In the genomic region with DNA sequence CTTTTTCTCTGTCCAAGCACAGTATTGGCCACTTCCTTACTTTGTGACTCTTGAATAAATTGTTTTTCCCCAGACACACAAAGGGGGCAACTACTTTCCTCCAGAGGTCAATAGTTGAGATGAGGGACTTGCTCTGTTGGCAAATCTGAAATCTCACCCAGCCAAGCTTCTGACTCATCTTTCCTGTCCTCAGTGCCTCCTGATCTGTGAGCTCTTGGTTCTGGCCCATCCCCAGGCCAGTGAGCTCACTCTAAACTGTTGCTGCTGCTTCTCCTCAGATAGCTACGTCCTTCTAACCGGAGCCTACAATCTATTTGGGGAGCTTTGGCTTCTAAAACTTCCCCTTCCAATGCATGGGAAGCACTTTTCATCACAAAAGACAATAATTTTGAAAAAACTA, we compare ENCODE assay signal across 11 cellular contexts. TPM values are rescaled to one million over a fixed set of nuclear protein-coding genes. Genes with fewer than 3 reads are reported as not detected.
DNase-seq lines count a peak whose midpoint lies in the region; ATAC-seq, FAIRE-seq and TF ChIP-seq lines count a peak whose summit lies in the region.
"Had no signal": no experiment of that assay in that cellular context is flagged by ENCODE, and none has a peak within 500 bp of the region (broad histone marks: within the 10 kb centered on the region; RNA-seq: fewer than 3 reads in every experiment).

No MANE protein-coding gene starts in this region.

- H3K27me3 ChIP-seq in breast epithelium (no peaks in the 10 kb centered on the region), mammary epithelial cell (ENCODE audit: insufficient read depth, low read length) (no peaks in the 10 kb centered on the region), aorta (ENCODE audit: control insufficient read depth in 1 of 2, insufficient read depth in 2 of 2, low read length in 1 of 2) (no peaks in the 10 kb centered on the region)
- H3K27me3 ChIP-seq: BLaER1 had no signal

- no peaks in the 10 kb centered on the region for H4K20me1 ChIP-seq in mammary epithelial cell (ENCODE audit: insufficient read depth, low read length)
- H4K20me1 ChIP-seq: BLaER1 had no signal

- H3K9me3 Mint-ChIP-seq in MCF 10A (ENCODE audit: unreplicated experiment), result peaks cover 5% of the 10 kb centered on the region
- H3K9me3 Mint-ChIP-seq in stimulated activated effector memory CD8-positive, alpha-beta T cell treated with anti-CD3 and anti-CD28 coated beads, Interleukin-12 subunit alpha, Interleukin-12 subunit beta, amount 100 ng/mL, for 72 hours, result no peaks in the 10 kb centered on the region
- no peaks in the 10 kb centered on the region for H3K9me3 Mint-ChIP-seq in glutamatergic neuron (ENCODE audit: unreplicated experiment)
- H3K9me3 Mint-ChIP-seq: activated CD4-positive, alpha-beta T cell treated with anti-CD3 and anti-CD28 coated beads, Interleukin-2, amount 10 ng/mL, durations not matched to agents 24 days and 14 days had no signal

- H3K79me2 ChIP-seq in mammary epithelial cell (ENCODE audit: insufficient read depth, low read length), result no peaks in the 10 kb centered on the region

- no peak overlapping the region for H2AFZ ChIP-seq in mammary epithelial cell (ENCODE audit: low read depth, low read length)

- dilution Hi-C loops in mammary epithelial cell (cut with HindIII; ENCODE audit: low sequenced_read_pairs), result no loop called here

- POLR2A ChIA-PET in MCF 10A (lab: Yijun Ruan, JAX), result no interaction called here

- CTCF ChIA-PET in MCF 10A (lab: Yijun Ruan, JAX) (interaction anchor here (0.5 to 1.0 kb wide), 4 partner anchors 43 to 214 kb away, joined by 3 read pairs; no protein-coding TSS in a partner anchor), mammary epithelial cell (lab: Charles Lee; ENCODE audit: low non-redundant PET) (interaction anchor here (0.7 kb wide), 1 partner anchor 75 kb away, joined by 3 read pairs; no protein-coding TSS in a partner anchor)

- DNase-seq in MCF 10A (ENCODE audit: unreplicated experiment) (peak; percentile 82), breast epithelium (ENCODE audit: low spot score in 2 of 2) (no peak), mammary epithelial cell (peak; percentile 60), kidney (peak; percentile 79), aorta (peak; percentile 75 to 83), Ammon's horn (ENCODE audit: low spot score) (no peak), glutamatergic neuron (no peak)
- no peak for DNase-seq in stimulated activated effector memory CD8-positive, alpha-beta T cell treated with anti-CD3 and anti-CD28 coated beads, Interleukin-12 subunit alpha, Interleukin-12 subunit beta, amount 100 ng/mL, for 72 hours (ENCODE audit: low spot score in 2 of 2)
- DNase-seq: activated CD4-positive, alpha-beta T cell treated with anti-CD3 and anti-CD28 coated beads, Interleukin-2, amount 10 ng/mL, durations not matched to agents 24 days and 14 days; NCI-H510A had no signal

- intact Hi-C loops in MCF 10A (cut with micrococcal nuclease), result no loop called here
- intact Hi-C loops in breast epithelium (cut with DNase I; ENCODE audit: low total_unique reads), result no loop called here
- intact Hi-C loops in mammary epithelial cell (cut with micrococcal nuclease), result loop anchor here (1.0 kb wide), 1 partner anchor 75 kb away; no protein-coding TSS in a partner anchor
- intact Hi-C loops in kidney (cut with DNase I), result no loop called here
- intact Hi-C loops in aorta (cut with DNase I), result no loop called here

- H3K36me3 Mint-ChIP-seq in MCF 10A (ENCODE audit: insufficient read depth, unreplicated experiment) (no peaks in the 10 kb centered on the region), glutamatergic neuron (ENCODE audit: unreplicated experiment) (no peaks in the 10 kb centered on the region)
- no peaks in the 10 kb centered on the region for H3K36me3 Mint-ChIP-seq in stimulated activated effector memory CD8-positive, alpha-beta T cell treated with anti-CD3 and anti-CD28 coated beads, Interleukin-12 subunit alpha, Interleukin-12 subunit beta, amount 100 ng/mL, for 72 hours

- H3K4me1 Mint-ChIP-seq in MCF 10A (ENCODE audit: insufficient read depth, unreplicated experiment), result no peaks in the 10 kb centered on the region
- H3K4me1 Mint-ChIP-seq in stimulated activated effector memory CD8-positive, alpha-beta T cell treated with anti-CD3 and anti-CD28 coated beads, Interleukin-12 subunit alpha, Interleukin-12 subunit beta, amount 100 ng/mL, for 72 hours, result no peaks in the 10 kb centered on the region
- no peaks in the 10 kb centered on the region for H3K4me1 Mint-ChIP-seq in glutamatergic neuron (ENCODE audit: low read depth, unreplicated experiment)
- H3K4me1 Mint-ChIP-seq: activated CD4-positive, alpha-beta T cell treated with anti-CD3 and anti-CD28 coated beads, Interleukin-2, amount 10 ng/mL, durations not matched to agents 24 days and 14 days had no signal

- H3K9ac ChIP-seq in mammary epithelial cell (ENCODE audit: insufficient read depth, low read length) (no peak overlapping the region), kidney (ENCODE audit: low read length in 2 of 2) (no peak overlapping the region)
- H3K9ac ChIP-seq: BLaER1 had no signal

- H3K4me3 ChIP-seq in breast epithelium, result no peak overlapping the region
- H3K4me3 ChIP-seq in mammary epithelial cell (replicated peaks in 1 of 3; ENCODE audit: insufficient read depth in 1 of 3, low read depth in 2 of 3, low read length in 3 of 3), result no peak overlapping the region
- H3K4me3 ChIP-seq in kidney (ENCODE audit: low read length in 2 of 2), result no peak overlapping the region
- H3K4me3 ChIP-seq in aorta (ENCODE audit: low read length in 2 of 2), result no peak overlapping the region
- H3K4me3 ChIP-seq: BLaER1 had no signal

- peak; percentile 91 for ATAC-seq in aorta (ENCODE audit: low FRiP score)
- ATAC-seq in stimulated activated effector memory CD8-positive, alpha-beta T cell treated with anti-CD3 and anti-CD28 coated beads, Interleukin-12 subunit alpha, Interleukin-12 subunit beta, amount 100 ng/mL, for 72 hours, result no peak

- BruUV-seq in MCF 10A (replicated peaks; lab: Mats Ljungman, UMichigan) (no TSS peak), mammary epithelial cell (replicated peaks; lab: Mats Ljungman, UMichigan) (no TSS peak)

- no peak overlapping the region for H3K4me2 ChIP-seq in mammary epithelial cell (ENCODE audit: insufficient read depth, low read depth, low read length)
- H3K4me2 ChIP-seq: BLaER1 had no signal

- H3K27me3 Mint-ChIP-seq in MCF 10A (ENCODE audit: insufficient read depth, unreplicated experiment) (no peaks in the 10 kb centered on the region), glutamatergic neuron (ENCODE audit: unreplicated experiment) (peaks cover 1% of the 10 kb centered on the region)

- no peak for TF ChIP-seq POLR2A in breast epithelium (IDR thresholded peaks at IDR 0.05)

- H3K36me3 ChIP-seq in breast epithelium, result no peaks in the 10 kb centered on the region
- no peaks in the 10 kb centered on the region for H3K36me3 ChIP-seq in mammary epithelial cell (ENCODE audit: insufficient read depth, low read length)
- H3K36me3 ChIP-seq in kidney (ENCODE audit: control insufficient read depth in 1 of 2, insufficient read depth in 2 of 2, low read length in 2 of 2), result no peaks in the 10 kb centered on the region
- no peaks in the 10 kb centered on the region for H3K36me3 ChIP-seq in aorta (ENCODE audit: control insufficient read depth in 1 of 2, insufficient read depth in 2 of 2, low read length in 1 of 2)
- H3K36me3 ChIP-seq: BLaER1 had no signal

- no peak for FAIRE-seq in kidney (lab: Jason Lieb, UNC)

- WGBS in mammary epithelial cell (ENCODE audit: low coverage, missing lambda C conversion rate), result 88% methylated on average over 2 of the region's 2 CpGs
- WGBS in aorta, 2 donors, result 2 to 5% methylated on average over 2 of the region's 2 CpGs

- H3K4me1 ChIP-seq in breast epithelium (no peaks in the 10 kb centered on the region), mammary epithelial cell (ENCODE audit: insufficient read depth, low read length) (peaks cover 8% of the 10 kb centered on the region), kidney (ENCODE audit: control insufficient read depth in 1 of 2, insufficient read depth in 1 of 2, low read depth in 1 of 2, low read length in 2 of 2) (peaks cover 0 to 4% of the 10 kb centered on the region in 2 donors), aorta (ENCODE audit: control insufficient read depth in 1 of 2, insufficient read depth in 2 of 2, low read length in 2 of 2) (no peaks in the 10 kb centered on the region)

- H3K27ac Mint-ChIP-seq in MCF 10A (ENCODE audit: low read depth, unreplicated experiment), result peak overlapping the region; percentile 51
- no peak overlapping the region for H3K27ac Mint-ChIP-seq in stimulated activated effector memory CD8-positive, alpha-beta T cell treated with anti-CD3 and anti-CD28 coated beads, Interleukin-12 subunit alpha, Interleukin-12 subunit beta, amount 100 ng/mL, for 72 hours
- no peak overlapping the region for H3K27ac Mint-ChIP-seq in glutamatergic neuron (ENCODE audit: unreplicated experiment)
- H3K27ac Mint-ChIP-seq: activated CD4-positive, alpha-beta T cell treated with anti-CD3 and anti-CD28 coated beads, Interleukin-2, amount 10 ng/mL, durations not matched to agents 24 days and 14 days had no signal

- in situ Hi-C loops in mammary epithelial cell (cut with MboI; ENCODE audit: low sequenced_read_pairs in 2 of 2), result no loop called here

- no peak overlapping the region for H3K4me3 Mint-ChIP-seq in MCF 10A (ENCODE audit: unreplicated experiment)
- H3K4me3 Mint-ChIP-seq in stimulated activated effector memory CD8-positive, alpha-beta T cell treated with anti-CD3 and anti-CD28 coated beads, Interleukin-12 subunit alpha, Interleukin-12 subunit beta, amount 100 ng/mL, for 72 hours, result no peak overlapping the region
- H3K4me3 Mint-ChIP-seq in glutamatergic neuron (ENCODE audit: unreplicated experiment), result no peak overlapping the region
- H3K4me3 Mint-ChIP-seq: activated CD4-positive, alpha-beta T cell treated with anti-CD3 and anti-CD28 coated beads, Interleukin-2, amount 10 ng/mL, durations not matched to agents 24 days and 14 days had no signal

- H3K9me3 ChIP-seq in breast epithelium (no peaks in the 10 kb centered on the region), mammary epithelial cell (replicated peaks; ENCODE audit: insufficient read depth, low read length) (no peaks in the 10 kb centered on the region), kidney (ENCODE audit: control insufficient read depth in 1 of 2, low read length in 2 of 2) (no peaks in the 10 kb centered on the region), aorta (ENCODE audit: control insufficient read depth, low read length) (no peaks in the 10 kb centered on the region)
- H3K9me3 ChIP-seq: BLaER1 had no signal

- H3K27ac ChIP-seq in breast epithelium, result no peak overlapping the region
- H3K27ac ChIP-seq in mammary epithelial cell (ENCODE audit: insufficient read depth, low read depth, low read length), result no peak overlapping the region
- H3K27ac ChIP-seq in kidney (ENCODE audit: low read depth in 2 of 2, low read length in 2 of 2), result no peak overlapping the region
- no peak overlapping the region for H3K27ac ChIP-seq in aorta (ENCODE audit: low read depth in 1 of 2, low read length in 2 of 2)
- H3K27ac ChIP-seq: BLaER1 had no signal

- TF ChIP-seq CTCF in MCF 10A (IDR thresholded peaks at IDR 0.05; ENCODE audit: unreplicated experiment) (no peak), breast epithelium (IDR thresholded peaks at IDR 0.05) (no peak), mammary epithelial cell (conservative IDR thresholded peaks at IDR 0.05 in 1 of 2, IDR thresholded peaks at IDR 0.05 in 1 of 2; ENCODE audit: extremely low read depth in 1 of 2, insufficient read depth in 1 of 2, low read depth in 1 of 2, low read length in 2 of 2) (no peak), kidney (IDR thresholded peaks at IDR 0.05; ENCODE audit: borderline replicate concordance, extremely low read depth, insufficient read depth) (no peak), glutamatergic neuron (IDR thresholded peaks at IDR 0.05; ENCODE audit: partially characterized antibody, unreplicated experiment) (no peak)

RNA-seq across cellular contexts. Expression of a gene that starts 50.0 kb away (rescaled TPM):
- total RNA-seq in MCF 10A (2022) (84.6 and 89.6 TPM in 2 replicates), breast epithelium (10 to 100 TPM; 53.3 to 69.7 (median 56.0) TPM), mammary epithelial cell (100 to 1,000 TPM in 1 of 2 donors, 10 to 100 TPM in 1; 74.4 to 112 TPM), kidney (55.5 TPM), aorta (10 to 100 TPM; 53.8 to 56.5 TPM), glutamatergic neuron (ENCODE audit: unreplicated experiment) (49.3 TPM)
- polyA plus RNA-seq in mammary epithelial cell (41.0 TPM), kidney (ENCODE audit: insufficient read depth, low read depth, low replicate concordance) (24.2 TPM), aorta (10 to 100 TPM; 37.9 to 38.6 TPM)
- 58.4 TPM for polyA minus RNA-seq in mammary epithelial cell

Comparison
In these comparisons a context has a peak if more than half of its experiments do, and no peak if none do; other contexts are left out.
1. DNase-seq: peak in MCF 10A (single experiment), mammary epithelial cell (single experiment), kidney (single experiment) and aorta (2 of 2); none in breast epithelium (0 of 2), Ammon's horn (single experiment), stimulated activated effector memory CD8-positive, alpha-beta T cell treated with anti-CD3 and anti-CD28 coated beads, Interleukin-12 subunit alpha, Interleukin-12 subunit beta, amount 100 ng/mL, for 72 hours (0 of 2) and glutamatergic neuron (single experiment).